8 cellular contexts compared by ENCODE assay signal in genomic region chr9:130039504-130040147, GRCh38. TPM values are rescaled to one million over a fixed set of nuclear protein-coding genes. Genes with fewer than 3 reads are reported as not detected.
DNase-seq lines count a peak whose midpoint lies in the region; ATAC-seq and TF ChIP-seq lines count a peak whose summit lies in the region.

No MANE protein-coding gene starts in this region.

- H3K4me3 ChIP-seq in OCI-LY7 (ENCODE audit: low read depth, low read length, poor library complexity, severe bottlenecking) = peak overlapping the region; percentile 94

- peaks cover 24% of the 10 kb centered on the region for H3K36me3 ChIP-seq in OCI-LY7 (ENCODE audit: insufficient read depth, low read length)

- no peak for ATAC-seq in stimulated activated naive CD8-positive, alpha-beta T cell treated with anti-CD3 and anti-CD28 coated beads, Interleukin-15, Interleukin-2, amounts not matched to agents 100 U/mL and 50 U/mL, for 24 hours
- no peak for ATAC-seq in GM19035 (IDR thresholded peaks at IDR 0.05; ENCODE audit: unreplicated experiment)

- peak overlapping the region; percentile 96 for H3K4me2 ChIP-seq in OCI-LY7 (ENCODE audit: low read length)

- H3K9me2 ChIP-seq in OCI-LY7 (ENCODE audit: insufficient read depth, low read length) = no peaks in the 10 kb centered on the region

- peaks cover 64% of the 10 kb centered on the region for H3K4me1 ChIP-seq in OCI-LY7 (ENCODE audit: insufficient read depth, low read length, poor library complexity, severe bottlenecking)

- H3K4me1 Mint-ChIP-seq in stimulated activated naive CD8-positive, alpha-beta T cell treated with anti-CD3 and anti-CD28 coated beads, Interleukin-15, Interleukin-2, amounts not matched to agents 100 ng/mL and 50 ng/mL, for 24 hours (ENCODE audit: low read depth) = peaks cover 67% of the 10 kb centered on the region

- POLR2A ChIA-PET in OCI-LY7 (lab: Charles Lee) = interaction anchor here (0.7 to 3.8 kb wide), 20 partner anchors 10 to 273 kb away, joined by 3 to 22 read pairs (median 5); partner anchors contain the start of gene GPR107

- 0 out of 2 replicates have a peak, but pooled peaks have one; percentile 44 for TF ChIP-seq CTCF in OCI-LY7 (conservative IDR thresholded peaks at IDR 0.05; ENCODE audit: low read length)

- H3K9me3 Mint-ChIP-seq in stimulated activated naive CD8-positive, alpha-beta T cell treated with anti-CD3 and anti-CD28 coated beads, Interleukin-15, Interleukin-2, amounts not matched to agents 100 ng/mL and 50 ng/mL, for 24 hours = no peaks in the 10 kb centered on the region

- intact Hi-C loops in OCI-LY7 (cut with micrococcal nuclease; ENCODE audit: unreplicated experiment) = loop anchor here (1.0 to 10.0 kb wide), 4 partner anchors 45 to 1355 kb away; partner anchors contain the start of gene SET

- H3K36me3 Mint-ChIP-seq in stimulated activated naive CD8-positive, alpha-beta T cell treated with anti-CD3 and anti-CD28 coated beads, Interleukin-15, Interleukin-2, amounts not matched to agents 100 ng/mL and 50 ng/mL, for 24 hours (ENCODE audit: low read depth) = peaks cover 37% of the 10 kb centered on the region

- H4K20me1 ChIP-seq in OCI-LY7 (ENCODE audit: insufficient read depth, low read length) = peaks cover 8% of the 10 kb centered on the region; the same call in 1 of the 2 replicates

- H3K27ac ChIP-seq in OCI-LY7 (ENCODE audit: low read depth, low read length, poor library complexity, severe bottlenecking) = peak overlapping the region; percentile 98

- BruUV-seq in OCI-LY7 (replicated peaks; lab: Mats Ljungman, UMichigan) = TSS peak; percentile 34

- no peak overlapping the region for H2AFZ ChIP-seq in OCI-LY7 (ENCODE audit: low read length)

- peaks cover 85% of the 10 kb centered on the region for H3K79me2 ChIP-seq in OCI-LY7 (ENCODE audit: insufficient read depth, low read depth, low read length)

- H3K4me3 Mint-ChIP-seq in stimulated activated naive CD8-positive, alpha-beta T cell treated with anti-CD3 and anti-CD28 coated beads, Interleukin-15, Interleukin-2, amounts not matched to agents 100 ng/mL and 50 ng/mL, for 24 hours = peak overlapping the region; percentile 96

- no peaks in the 10 kb centered on the region for H3K9me3 ChIP-seq in OCI-LY7 (ENCODE audit: low read length)

- H3K27me3 Mint-ChIP-seq in stimulated activated naive CD8-positive, alpha-beta T cell treated with anti-CD3 and anti-CD28 coated beads, Interleukin-15, Interleukin-2, amounts not matched to agents 100 ng/mL and 50 ng/mL, for 24 hours = no peaks in the 10 kb centered on the region

- peak overlapping the region; percentile 95 for H3K27ac Mint-ChIP-seq in stimulated activated naive CD8-positive, alpha-beta T cell treated with anti-CD3 and anti-CD28 coated beads, Interleukin-15, Interleukin-2, amounts not matched to agents 100 ng/mL and 50 ng/mL, for 24 hours

- CTCF ChIA-PET in OCI-LY7 (lab: Charles Lee; ENCODE audit: unreplicated experiment) = interaction anchor here (0.6 to 0.9 kb wide), 3 partner anchors 47 to 1229 kb away, joined by 3 read pairs; no protein-coding TSS in a partner anchor

- no peak for DNase-seq in stimulated activated naive CD8-positive, alpha-beta T cell treated with anti-CD3 and anti-CD28 coated beads, Interleukin-15, Interleukin-2, amounts not matched to agents 100 U/mL and 50 U/mL, for 24 hours
- peak; percentile 84 for DNase-seq in OCI-LY7 (ENCODE audit: low spot score)
- DNase-seq in fibroblast of gingiva (ENCODE audit: low read depth) = peak; percentile 14
- no peak for DNase-seq in kidney tubule cell (ENCODE audit: low spot score)
- no peak for DNase-seq in effector CD4-positive, alpha-beta T cell
- no peak for DNase-seq in Kasumi-1 (lab: John Stamatoyannopoulos, UW)

RNA-seq across cellular contexts. Expression of gene FNBP1, which starts 3.4 kb away (rescaled TPM):
- total RNA-seq in OCI-LY7 (2014; rRNA removed; shearing (Covaris generic)) = 93.3 and 117 TPM in 2 replicates
- total RNA-seq in OCI-LY7 (2022) = 164 and 168 TPM in 2 replicates

RNA-seq across cellular contexts. Expression of gene GPR107, which starts 14.1 kb away (rescaled TPM):
- total RNA-seq in OCI-LY7 (2014; rRNA removed; shearing (Covaris generic)) = 8.7 and 10.4 TPM in 2 replicates
- 24.3 and 28.8 TPM in 2 replicates for total RNA-seq in OCI-LY7 (2022)

Comparison
In these comparisons a context has a peak if more than half of its experiments do, and no peak if none do; other contexts are left out.
1. DNase-seq: peak in OCI-LY7 (single experiment) and fibroblast of gingiva (single experiment); none in stimulated activated naive CD8-positive, alpha-beta T cell treated with anti-CD3 and anti-CD28 coated beads, Interleukin-15, Interleukin-2, amounts not matched to agents 100 U/mL and 50 U/mL, for 24 hours (single experiment), kidney tubule cell (single experiment), effector CD4-positive, alpha-beta T cell (single experiment) and Kasumi-1 (0 of 2).